30 cellular contexts compared by ENCODE assay signal in the genomic region with DNA sequence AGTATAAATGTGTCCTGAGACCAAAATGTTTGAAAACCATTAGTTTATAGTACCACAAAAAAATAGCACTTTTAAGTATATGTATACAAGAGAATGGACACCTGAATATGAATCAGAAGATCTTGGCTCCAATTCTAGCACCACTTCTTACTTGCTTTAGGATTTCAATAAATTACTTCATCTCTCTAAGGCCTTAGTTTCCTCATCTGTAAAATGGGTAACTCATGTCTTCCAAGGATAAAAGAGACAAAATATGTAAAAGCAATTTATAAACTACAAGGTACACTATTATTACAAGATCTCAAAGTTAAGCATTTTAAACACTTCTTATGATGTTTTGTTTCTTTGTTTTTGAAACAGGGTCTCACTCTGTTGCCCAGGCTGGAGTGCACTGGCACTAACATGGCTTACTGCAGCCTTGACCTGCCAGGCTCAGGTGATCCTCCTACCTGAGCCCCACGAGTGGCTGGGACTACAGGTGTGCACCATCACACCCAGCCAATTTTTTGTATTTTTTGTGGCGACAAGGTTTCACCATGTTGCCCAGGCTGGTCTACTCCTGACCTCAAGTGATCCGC.
"Had no signal": no experiment of that assay in that cellular context is flagged by ENCODE, and none has a peak within 500 bp of the region (broad histone marks: within the 10 kb centered on the region; RNA-seq: fewer than 3 reads in every experiment).

No MANE protein-coding gene starts in this region.

- H3K9ac ChIP-seq: neural progenitor cell had no signal

- H3K36me3 ChIP-seq: lower lobe of right lung, neural progenitor cell, neutrophil, right atrium auricular region, thyroid gland, upper lobe of left lung, vagina had no signal

- H3K27me3 ChIP-seq: left lung, neural progenitor cell, neutrophil, right atrium auricular region, stomach, testis, thyroid gland, transverse colon, upper lobe of left lung, vagina had no signal

- H3K4me2 ChIP-seq: neural progenitor cell had no signal

- H3K9me3 ChIP-seq: left lung, lower lobe of right lung, neutrophil, right atrium auricular region, stomach, testis, thyroid gland, transverse colon, upper lobe of left lung, vagina had no signal

- FAIRE-seq: islet of Langerhans, kidney had no signal

- ATAC-seq: left colon; left lung; lower lobe of right lung; natural killer cell; sciatic nerve; stimulated activated naive B cell treated with anti-CD40 and anti-IgM and Interleukin-4, amounts not matched to agents 10 μg/mL and 1 μg/mL and 100 μg/mL, for 72 hours; stimulated activated naive CD8-positive, alpha-beta T cell treated with anti-CD3 and anti-CD28 coated beads, Interleukin-15, Interleukin-2, amounts not matched to agents 100 U/mL and 50 U/mL, for 24 hours had no signal

- H2AFZ ChIP-seq: neural progenitor cell had no signal

- H3K4me3 ChIP-seq: left lung, lower lobe of right lung, neural progenitor cell, right atrium auricular region, skin epidermis, stomach, testis, thyroid gland, transverse colon, upper lobe of left lung, vagina had no signal

- H3K27ac ChIP-seq: left lung, lower lobe of right lung, neural progenitor cell, neutrophil, right atrium auricular region, skin epidermis, stomach, testis, thyroid gland, transverse colon, upper lobe of left lung, vagina had no signal

- H3K4me1 ChIP-seq: lower lobe of right lung, neural progenitor cell had no signal

- DNase-seq: hypothalamus; immature natural killer cell; kidney; left colon; left lung; lower lobe of right lung; mammary epithelial cell; mesendoderm; naive B cell; natural killer cell; nephron progenitor cell; occipital lobe; stimulated activated CD4-positive, alpha-beta T cell treated with anti-CD3 and anti-CD28 coated beads, Interleukin-12 subunit alpha, Interleukin-12 subunit beta, amount 100 ng/mL, for 4 hours; stimulated activated CD4-positive, alpha-beta T cell treated with anti-CD3 and anti-CD28 coated beads, Interleukin-15, amount 100 ng/mL, for 24 hours; stimulated activated CD4-positive, alpha-beta T cell treated with anti-CD3 and anti-CD28 coated beads, Interleukin-2, amount 100 ng/mL, for 24 hours; stimulated activated CD4-positive, alpha-beta T cell treated with anti-CD3 and anti-CD28 coated beads, Interleukin-4, amount 100 ng/mL, for 1 hour; stimulated activated naive B cell treated with anti-CD40 and anti-IgM and Interleukin-4, amounts not matched to agents 10 μg/mL and 1 μg/mL and 100 μg/mL, for 72 hours; stimulated activated naive CD8-positive, alpha-beta T cell treated with anti-CD3 and anti-CD28 coated beads, Interleukin-15, Interleukin-2, amounts not matched to agents 100 U/mL and 50 U/mL, for 24 hours; stomach; testis; thyroid gland; transverse colon; upper lobe of left lung had no signal
